Comparison of ENCODE assay signal across 32 cellular contexts in the genomic region with DNA sequence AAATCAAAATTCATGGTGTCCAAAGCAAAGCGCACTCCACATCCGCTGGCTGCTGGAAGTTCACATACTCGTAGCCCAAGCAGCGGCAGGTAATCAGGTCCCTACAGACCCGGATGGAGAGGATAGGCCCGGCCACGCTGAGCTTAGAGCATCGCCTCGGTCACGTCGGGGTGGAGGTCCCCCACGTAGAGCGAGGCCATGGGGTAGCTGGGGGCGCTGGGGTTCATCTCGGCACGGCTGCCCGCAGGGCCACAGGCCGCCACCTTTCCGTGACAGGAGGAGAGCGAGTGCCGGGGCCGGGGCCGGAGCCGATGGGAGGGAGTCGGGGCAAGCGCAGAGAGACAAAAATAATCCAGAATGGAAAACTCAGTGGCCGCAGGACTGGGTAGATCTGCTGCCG. TPM values are rescaled to one million over a fixed set of nuclear protein-coding genes. Genes with fewer than 3 reads are reported as not detected.
"Had no signal": no experiment of that assay in that cellular context is flagged by ENCODE, and none has a peak within 500 bp of the region (broad histone marks: within the 10 kb centered on the region; RNA-seq: fewer than 3 reads in every experiment).

No MANE protein-coding gene starts in this region.

- H3K27me3 Mint-ChIP-seq: naive B cell; progenitor cell of endocrine pancreas; stimulated activated memory B cell treated with anti-CD40 and anti-IgM and Interleukin-4, amounts not matched to agents 10 μg/mL and 1 μg/mL and 100 μg/mL, for 72 hours; stimulated activated naive CD8-positive, alpha-beta T cell treated with anti-CD3 and anti-CD28 coated beads, Interleukin-15, amount 100 ng/mL, for 72 hours had no signal

- H3K4me1 ChIP-seq: neural progenitor cell, right lobe of liver, thyroid gland, transverse colon, upper lobe of left lung had no signal

- H3K27me3 ChIP-seq: neural progenitor cell, ovary, right atrium auricular region, right lobe of liver, thyroid gland, transverse colon, upper lobe of left lung had no signal

- H3K4me3 ChIP-seq: left ventricle myocardium inferior, lung, neural progenitor cell, ovary, right atrium auricular region, right lobe of liver, smooth muscle cell, thyroid gland, transverse colon, upper lobe of left lung had no signal

- H3K4me1 Mint-ChIP-seq: immature natural killer cell; naive B cell; natural killer cell; neural progenitor cell; stimulated activated memory B cell treated with anti-CD40 and anti-IgM and Interleukin-4, amounts not matched to agents 10 μg/mL and 1 μg/mL and 100 μg/mL, for 72 hours; stimulated activated naive CD8-positive, alpha-beta T cell treated with anti-CD3 and anti-CD28 coated beads, Interleukin-15, amount 100 ng/mL, for 72 hours had no signal

- H2AFZ ChIP-seq: neural progenitor cell had no signal

- H3K9me3 Mint-ChIP-seq: mesothelial cell of epicardium; naive B cell; natural killer cell; nephron progenitor cell; neural progenitor cell; stimulated activated memory B cell treated with anti-CD40 and anti-IgM and Interleukin-4, amounts not matched to agents 10 μg/mL and 1 μg/mL and 100 μg/mL, for 72 hours; stimulated activated naive CD8-positive, alpha-beta T cell treated with anti-CD3 and anti-CD28 coated beads, Interleukin-15, amount 100 ng/mL, for 72 hours had no signal

- H3K9ac ChIP-seq: neural progenitor cell had no signal

- H3K27ac Mint-ChIP-seq: immature natural killer cell; mesothelial cell of epicardium; naive B cell; natural killer cell; nephron progenitor cell; neural progenitor cell; progenitor cell of endocrine pancreas; stimulated activated memory B cell treated with anti-CD40 and anti-IgM and Interleukin-4, amounts not matched to agents 10 μg/mL and 1 μg/mL and 100 μg/mL, for 72 hours had no signal

- H3K36me3 Mint-ChIP-seq: immature natural killer cell; mesothelial cell of epicardium; naive B cell; natural killer cell; neural progenitor cell; stimulated activated memory B cell treated with anti-CD40 and anti-IgM and Interleukin-4, amounts not matched to agents 10 μg/mL and 1 μg/mL and 100 μg/mL, for 72 hours had no signal

- H3K9me3 ChIP-seq: ovary, right atrium auricular region, right lobe of liver, thyroid gland, transverse colon, upper lobe of left lung had no signal

- H3K27ac ChIP-seq: left ventricle myocardium inferior, neural progenitor cell, ovary, right atrium auricular region, right lobe of liver, thyroid gland, transverse colon, upper lobe of left lung had no signal

- H3K36me3 ChIP-seq: left ventricle myocardium inferior, neural progenitor cell, ovary, right atrium auricular region, right lobe of liver, thyroid gland, transverse colon, upper lobe of left lung had no signal

- DNase-seq: hypothalamus; immature natural killer cell; kidney; left ventricle myocardium inferior; mesendoderm; naive B cell; natural killer cell; nephron progenitor cell; ovary; right lobe of liver; stimulated activated CD4-positive, alpha-beta T cell treated with anti-CD3 and anti-CD28 coated beads, Interleukin-1b, Interleukin-23, amount 100 ng/mL, for 48 hours; stimulated activated CD4-positive, alpha-beta T cell treated with anti-CD3 and anti-CD28 coated beads, Interleukin-2, amount 100 ng/mL, for 48 hours; stimulated activated CD4-positive, alpha-beta T cell treated with anti-CD3 and anti-CD28 coated beads, Interleukin-4, amount 100 ng/mL, for 4 hours; stimulated activated CD8-positive, alpha-beta memory T cell treated with anti-CD3 and anti-CD28 coated beads, Interleukin-4, amount 100 ng/mL, for 48 hours; stimulated activated naive CD4-positive, alpha-beta T cell treated with Interleukin-2 at 50 U/mL for 16 hours; stimulated activated naive CD8-positive, alpha-beta T cell treated with anti-CD3 and anti-CD28 coated beads, Interleukin-15, amount 100 ng/mL, for 72 hours; substantia nigra; thyroid gland; transverse colon had no signal

- H3K4me2 ChIP-seq: neural progenitor cell, smooth muscle cell had no signal

- H3K4me3 Mint-ChIP-seq: immature natural killer cell; mesothelial cell of epicardium; natural killer cell; nephron progenitor cell; neural progenitor cell; stimulated activated memory B cell treated with anti-CD40 and anti-IgM and Interleukin-4, amounts not matched to agents 10 μg/mL and 1 μg/mL and 100 μg/mL, for 72 hours; stimulated activated naive CD8-positive, alpha-beta T cell treated with anti-CD3 and anti-CD28 coated beads, Interleukin-15, amount 100 ng/mL, for 72 hours had no signal

RNA-seq across cellular contexts. Expression of a gene that starts 16.1 kb away (rescaled TPM):
- total RNA-seq: kidney, lung, mesothelial cell of epicardium, mononuclear cell, natural killer cell, omental fat pad, ovary, progenitor cell of endocrine pancreas, pulmonary artery endothelial cell, renal cortical epithelial cell, right atrium auricular region, smooth muscle cell, temporal lobe, thyroid gland had no signal
- polyA plus RNA-seq: immature natural killer cell, lung, ovary, smooth muscle cell had no signal
